In the genomic region with DNA sequence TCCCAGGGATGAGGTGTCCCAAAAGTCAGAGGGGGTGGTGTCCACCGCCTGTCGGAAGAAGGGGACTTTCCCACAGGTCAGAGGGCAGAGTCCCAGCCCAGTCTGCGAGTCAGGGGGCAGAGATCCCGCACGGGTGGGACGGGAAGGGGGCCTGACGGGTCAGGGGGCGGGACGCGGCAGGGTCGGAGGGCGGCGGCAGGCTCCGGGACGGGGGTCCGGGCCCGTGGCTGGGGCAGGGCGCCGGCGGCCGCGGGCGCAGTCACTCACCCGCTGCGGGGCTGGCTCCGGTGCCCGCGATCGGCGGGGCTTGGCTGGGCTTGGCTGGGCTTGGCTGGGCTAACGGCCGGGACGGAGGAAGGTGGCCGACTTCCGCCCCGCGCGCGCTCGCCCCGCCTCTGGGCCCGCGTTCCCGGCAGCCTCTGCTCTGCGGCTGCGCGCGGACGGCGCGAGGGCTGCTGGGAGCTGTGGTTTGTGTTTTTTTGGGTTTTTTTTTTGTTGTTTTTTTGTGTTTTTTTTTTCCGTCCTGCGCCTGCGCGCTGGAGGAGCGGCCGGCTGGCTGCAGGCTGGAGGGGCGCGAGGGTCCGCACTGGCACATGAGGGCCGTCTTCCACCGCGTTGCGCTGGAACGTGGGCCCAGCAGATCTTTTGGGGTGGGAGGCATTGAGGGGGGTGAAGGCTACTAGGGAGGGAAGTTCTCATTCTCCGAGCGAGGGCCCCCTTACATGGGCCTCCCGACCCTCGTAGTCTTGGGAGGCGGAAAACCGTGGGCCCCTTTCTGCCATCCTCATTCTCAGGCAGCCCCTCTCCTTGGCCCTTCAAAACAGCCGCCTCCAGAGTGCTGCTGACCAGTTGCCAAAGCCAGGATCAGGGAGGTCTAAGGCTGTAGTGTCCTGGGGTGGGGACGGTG, we compare ENCODE assay signal across 1 cellular context.
TF ChIP-seq lines count a peak whose summit lies in the region.

Gene CANT1 (minus strand): TSS at position 368 of the 907 bp plus-strand sequence. CDS start 12,142 bp downstream, outside the sequence.

TF ChIP-seq in HepG2, 621 proteins besides CTCF, POLR2A, EP300 and RAD21 (continued from another document and continues in another):
- TF ChIP-seq NFAT5 (CRISPR knock-in tag; IDR thresholded peaks at IDR 0.05): peak; percentile 37; the same call in 1 of the 2 replicates
- TF ChIP-seq RFXANK (CRISPR knock-in tag; IDR thresholded peaks at IDR 0.05): no peak; the same call in 1 of the 2 replicates
- no peak for TF ChIP-seq ZNF282 (IDR thresholded peaks at IDR 0.05; ENCODE audit: partially characterized antibody)
- peak; percentile 65 for TF ChIP-seq TBL1XR1 (IDR thresholded peaks at IDR 0.05; ENCODE audit: borderline replicate concordance, low read length, partially characterized antibody)
- TF ChIP-seq, protein P1, sequence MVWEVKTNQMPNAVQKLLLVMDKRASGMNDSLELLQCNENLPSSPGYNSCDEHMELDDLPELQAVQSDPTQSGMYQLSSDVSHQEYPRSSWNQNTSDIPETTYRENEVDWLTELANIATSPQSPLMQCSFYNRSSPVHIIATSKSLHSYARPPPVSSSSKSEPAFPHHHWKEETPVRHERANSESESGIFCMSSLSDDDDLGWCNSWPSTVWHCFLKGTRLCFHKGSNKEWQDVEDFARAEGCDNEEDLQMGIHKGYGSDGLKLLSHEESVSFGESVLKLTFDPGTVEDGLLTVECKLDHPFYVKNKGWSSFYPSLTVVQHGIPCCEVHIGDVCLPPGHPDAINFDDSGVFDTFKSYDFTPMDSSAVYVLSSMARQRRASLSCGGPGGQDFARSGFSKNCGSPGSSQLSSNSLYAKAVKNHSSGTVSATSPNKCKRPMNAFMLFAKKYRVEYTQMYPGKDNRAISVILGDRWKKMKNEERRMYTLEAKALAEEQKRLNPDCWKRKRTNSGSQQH (CRISPR knock-in tag; IDR thresholded peaks at IDR 0.05; ENCODE audit: low read depth): no peak
- TF ChIP-seq CCDC6 (CRISPR knock-in tag; IDR thresholded peaks at IDR 0.05): peak; percentile 72
- peak; percentile 86 for TF ChIP-seq IKZF4 (CRISPR knock-in tag; IDR thresholded peaks at IDR 0.05; ENCODE audit: borderline replicate concordance, low read depth, not compliant biosample characterization)
- TF ChIP-seq HINFP (CRISPR knock-in tag; IDR thresholded peaks at IDR 0.05; ENCODE audit: low read depth): no peak; the same call in 1 of the 2 replicates
- no peak for TF ChIP-seq ZNF781 (CRISPR knock-in tag; IDR thresholded peaks at IDR 0.05; ENCODE audit: borderline replicate concordance, not compliant biosample characterization)
- peak; percentile 88; the same call in 1 of the 2 replicates for TF ChIP-seq REXO4 (CRISPR knock-in tag; IDR thresholded peaks at IDR 0.05; ENCODE audit: borderline replicate concordance)
- no peak for TF ChIP-seq ELK4 (CRISPR knock-in tag; IDR thresholded peaks at IDR 0.05; ENCODE audit: borderline replicate concordance)
- TF ChIP-seq, protein P2, sequence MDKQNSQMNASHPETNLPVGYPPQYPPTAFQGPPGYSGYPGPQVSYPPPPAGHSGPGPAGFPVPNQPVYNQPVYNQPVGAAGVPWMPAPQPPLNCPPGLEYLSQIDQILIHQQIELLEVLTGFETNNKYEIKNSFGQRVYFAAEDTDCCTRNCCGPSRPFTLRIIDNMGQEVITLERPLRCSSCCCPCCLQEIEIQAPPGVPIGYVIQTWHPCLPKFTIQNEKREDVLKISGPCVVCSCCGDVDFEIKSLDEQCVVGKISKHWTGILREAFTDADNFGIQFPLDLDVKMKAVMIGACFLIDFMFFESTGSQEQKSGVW (CRISPR knock-in tag; IDR thresholded peaks at IDR 0.05; ENCODE audit: borderline replicate concordance): no peak
- TF ChIP-seq ZNF772 (CRISPR knock-in tag; IDR thresholded peaks at IDR 0.05): peak; percentile 71
- TF ChIP-seq ZNF251 (CRISPR knock-in tag; IDR thresholded peaks at IDR 0.05): no peak
- TF ChIP-seq CBFB (CRISPR knock-in tag; IDR thresholded peaks at IDR 0.05): peak; percentile 77; the same call in 1 of the 2 replicates
- no peak for TF ChIP-seq JUND (CRISPR knock-in tag; IDR thresholded peaks at IDR 0.05)
- TF ChIP-seq, protein P3, sequence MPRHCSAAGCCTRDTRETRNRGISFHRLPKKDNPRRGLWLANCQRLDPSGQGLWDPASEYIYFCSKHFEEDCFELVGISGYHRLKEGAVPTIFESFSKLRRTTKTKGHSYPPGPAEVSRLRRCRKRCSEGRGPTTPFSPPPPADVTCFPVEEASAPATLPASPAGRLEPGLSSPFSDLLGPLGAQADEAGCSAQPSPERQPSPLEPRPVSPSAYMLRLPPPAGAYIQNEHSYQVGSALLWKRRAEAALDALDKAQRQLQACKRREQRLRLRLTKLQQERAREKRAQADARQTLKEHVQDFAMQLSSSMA (CRISPR knock-in tag; IDR thresholded peaks at IDR 0.05): peak; percentile 65; the same call in 1 of the 2 replicates
- TF ChIP-seq ZNF263 (CRISPR knock-in tag; IDR thresholded peaks at IDR 0.05): peak; percentile 35
- no peak for TF ChIP-seq ATF6 (CRISPR knock-in tag; conservative IDR thresholded peaks at IDR 0.05)
- peak; percentile 57; the same call in 1 of the 2 replicates for TF ChIP-seq TMF1 (CRISPR knock-in tag; IDR thresholded peaks at IDR 0.05; ENCODE audit: low read depth)
- 0 out of 2 replicates have a peak, but pooled peaks have one; percentile 84 for TF ChIP-seq ZNF670 (CRISPR knock-in tag; IDR thresholded peaks at IDR 0.05; ENCODE audit: borderline replicate concordance)
- no peak for TF ChIP-seq ZNF24 (IDR thresholded peaks at IDR 0.05)
- TF ChIP-seq HOXA9 (CRISPR knock-in tag; IDR thresholded peaks at IDR 0.05; ENCODE audit: borderline replicate concordance): no peak
- TF ChIP-seq, protein P4, sequence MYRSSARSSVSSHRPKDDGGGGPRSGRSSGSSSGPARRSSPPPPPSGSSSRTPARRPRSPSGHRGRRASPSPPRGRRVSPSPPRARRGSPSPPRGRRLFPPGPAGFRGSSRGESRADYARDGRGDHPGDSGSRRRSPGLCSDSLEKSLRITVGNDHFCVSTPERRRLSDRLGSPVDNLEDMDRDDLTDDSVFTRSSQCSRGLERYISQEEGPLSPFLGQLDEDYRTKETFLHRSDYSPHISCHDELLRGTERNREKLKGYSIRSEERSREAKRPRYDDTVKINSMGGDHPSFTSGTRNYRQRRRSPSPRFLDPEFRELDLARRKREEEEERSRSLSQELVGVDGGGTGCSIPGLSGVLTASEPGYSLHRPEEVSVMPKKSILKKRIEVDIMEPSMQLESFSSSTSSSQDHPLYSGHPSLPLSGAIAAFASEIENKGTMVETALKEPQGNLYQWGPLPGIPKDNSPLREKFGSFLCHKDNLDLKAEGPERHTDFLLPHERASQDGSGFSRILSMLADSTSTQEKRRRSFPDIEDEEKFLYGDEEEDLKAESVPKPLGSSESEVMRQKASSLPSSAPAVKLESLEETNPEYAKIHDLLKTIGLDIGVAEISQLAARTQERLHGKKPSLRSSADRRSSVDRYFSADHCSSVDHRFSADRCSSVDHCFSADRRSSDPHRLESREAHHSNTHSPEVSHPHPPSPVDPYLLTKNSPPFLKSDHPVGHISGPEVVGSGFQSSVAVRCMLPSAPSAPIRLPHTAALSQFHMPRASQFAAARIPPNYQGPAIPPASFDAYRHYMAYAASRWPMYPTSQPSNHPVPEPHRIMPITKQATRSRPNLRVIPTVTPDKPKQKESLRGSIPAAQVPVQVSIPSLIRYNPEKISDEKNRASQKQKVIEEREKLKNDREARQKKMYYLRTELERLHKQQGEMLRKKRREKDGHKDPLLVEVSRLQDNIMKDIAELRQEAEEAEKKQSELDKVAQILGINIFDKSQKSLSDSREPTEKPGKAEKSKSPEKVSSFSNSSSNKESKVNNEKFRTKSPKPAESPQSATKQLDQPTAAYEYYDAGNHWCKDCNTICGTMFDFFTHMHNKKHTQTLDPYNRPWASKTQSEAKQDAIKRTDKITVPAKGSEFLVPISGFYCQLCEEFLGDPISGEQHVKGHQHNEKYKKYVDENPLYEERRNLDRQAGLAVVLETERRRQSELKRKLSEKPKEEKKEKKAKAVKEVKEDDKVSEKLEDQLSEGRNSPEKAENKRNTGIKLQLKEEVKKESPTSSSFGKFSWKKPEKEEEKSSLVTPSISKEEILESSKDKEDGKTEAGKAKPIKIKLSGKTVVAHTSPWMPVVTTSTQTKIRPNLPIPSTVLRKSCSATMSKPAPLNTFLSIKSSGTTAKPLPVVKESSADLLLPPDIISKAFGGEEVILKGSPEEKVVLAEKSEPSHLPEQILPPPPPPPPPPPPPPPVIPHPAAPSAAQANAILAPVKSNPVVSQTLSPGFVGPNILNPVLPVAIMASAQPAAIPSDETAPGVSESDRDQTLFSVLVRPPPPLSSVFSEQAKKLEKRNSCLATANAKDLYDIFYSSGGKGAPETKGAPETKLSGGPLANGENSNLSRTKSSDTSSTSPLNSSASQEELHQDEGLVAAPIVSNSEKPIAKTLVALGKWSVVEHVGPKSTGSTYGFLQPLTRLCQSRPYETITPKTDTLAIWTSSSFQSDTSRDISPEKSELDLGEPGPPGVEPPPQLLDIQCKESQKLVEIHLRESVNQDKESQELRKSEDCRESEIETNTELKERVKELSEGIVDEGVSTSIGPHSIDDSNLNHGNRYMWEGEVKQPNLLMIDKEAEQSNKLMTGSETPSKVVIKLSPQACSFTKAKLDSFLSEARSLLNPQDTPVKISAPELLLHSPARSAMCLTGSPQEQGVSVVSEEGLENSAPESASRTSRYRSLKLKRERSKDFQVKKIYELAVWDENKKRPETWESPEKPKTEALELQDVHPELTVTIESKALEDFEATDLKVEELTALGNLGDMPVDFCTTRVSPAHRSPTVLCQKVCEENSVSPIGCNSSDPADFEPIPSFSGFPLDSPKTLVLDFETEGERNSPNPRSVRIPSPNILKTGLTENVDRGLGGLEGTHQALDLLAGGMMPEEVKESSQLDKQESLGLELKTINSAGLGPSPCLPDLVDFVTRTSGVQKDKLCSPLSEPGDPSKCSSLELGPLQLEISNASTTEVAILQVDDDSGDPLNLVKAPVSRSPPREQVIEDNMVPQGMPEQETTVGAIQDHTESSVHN (CRISPR knock-in tag; IDR thresholded peaks at IDR 0.05): no peak
